In the genomic region with DNA sequence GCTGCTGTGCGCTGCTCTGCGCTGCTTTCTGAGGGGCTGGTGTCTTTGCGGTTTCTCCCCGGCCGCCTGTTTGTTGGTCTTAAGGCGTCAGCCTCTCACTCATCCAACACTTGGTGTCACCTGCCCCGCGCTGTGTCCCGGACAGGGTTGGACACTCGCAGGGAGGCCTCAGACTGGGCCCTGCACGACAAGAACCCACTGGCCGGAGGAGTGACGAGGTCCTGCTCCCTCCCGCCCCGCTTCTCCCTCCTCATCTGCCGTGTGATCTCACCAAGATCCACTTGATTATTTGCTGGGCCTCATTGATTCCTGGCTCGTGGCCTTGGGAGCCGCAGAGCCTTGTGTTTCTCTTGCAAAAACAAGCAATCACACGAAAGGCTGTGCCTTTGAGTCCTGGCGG, we compare ENCODE assay signal across 17 cellular contexts.
"Had no signal": no experiment of that assay in that cellular context is flagged by ENCODE, and none has a peak within 500 bp of the region (broad histone marks: within the 10 kb centered on the region; RNA-seq: fewer than 3 reads in every experiment).

No MANE protein-coding gene starts in this region.

- H3K27ac ChIP-seq: epithelial cell of prostate, gastrocnemius medialis, heart right ventricle, lower lobe of right lung, pancreas, sigmoid colon, spleen had no signal

- DNase-seq: activated naive CD4-positive, alpha-beta T cell; activated T-cell treated with anti-CD3 and anti-CD28 coated beads for 4 hours; gastrocnemius medialis; heart right ventricle; left cardiac atrium; lower lobe of right lung; midbrain; sigmoid colon; spleen had no signal

- H3K36me3 ChIP-seq: gastrocnemius medialis, heart right ventricle, lower lobe of right lung, pancreas, sigmoid colon, spleen had no signal

- H3K4me3 ChIP-seq: gastrocnemius medialis, heart right ventricle, lower lobe of right lung, pancreas, sigmoid colon, spleen had no signal

- H3K27me3 ChIP-seq: pancreas had no signal

- FAIRE-seq: astrocyte, bronchial epithelial cell, pancreas, TTC549, urothelium cell line had no signal

- H3K9me3 Mint-ChIP-seq: neural crest cell; stimulated activated naive CD8-positive, alpha-beta T cell treated with anti-CD3 and anti-CD28 coated beads, Interleukin-15, amount 100 ng/mL, for 72 hours had no signal

- H3K9me3 ChIP-seq: gastrocnemius medialis, heart right ventricle, lower lobe of right lung, pancreas, sigmoid colon, spleen had no signal

- H3K4me1 ChIP-seq: pancreas had no signal

- ATAC-seq: gastrocnemius medialis, lower lobe of right lung had no signal
